Comparison of ENCODE assay signal across 11 cellular contexts in the genomic region with DNA sequence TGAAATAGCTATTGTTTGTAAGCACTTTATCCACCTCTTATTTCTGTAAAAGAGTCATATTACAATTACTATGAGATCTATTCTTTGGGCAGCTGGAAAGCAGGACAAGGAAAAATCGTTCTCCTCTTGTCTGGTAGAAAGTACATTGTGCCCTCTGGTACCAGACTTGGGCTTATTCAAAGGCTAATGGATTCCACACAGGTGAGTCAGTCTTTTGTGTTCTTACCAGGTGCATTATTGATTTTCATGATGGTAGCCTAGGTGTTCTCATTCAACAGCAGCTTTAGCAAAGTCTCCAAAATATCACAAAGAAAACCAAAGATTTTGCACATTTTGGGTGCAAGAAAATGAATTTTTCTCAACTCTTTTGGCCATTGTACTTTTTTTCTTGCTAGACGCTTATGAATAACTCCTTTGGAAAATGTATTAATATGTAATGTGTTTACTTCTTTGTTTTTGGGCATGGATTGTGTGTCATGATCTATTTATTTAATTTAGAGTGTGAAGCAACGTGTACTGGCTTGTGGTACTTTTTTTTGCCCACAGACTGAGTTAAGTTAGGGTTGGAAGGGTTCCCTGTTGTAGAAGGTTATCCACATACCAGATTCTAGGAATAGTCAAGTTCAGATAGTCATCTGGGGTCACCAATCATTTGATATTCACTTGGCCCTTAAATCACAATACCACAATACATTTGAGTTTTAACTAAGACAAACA.
DNase-seq lines count a peak whose midpoint lies in the region; ATAC-seq, FAIRE-seq and TF ChIP-seq lines count a peak whose summit lies in the region.
"Had no signal": no experiment of that assay in that cellular context is flagged by ENCODE, and none has a peak within 500 bp of the region (broad histone marks: within the 10 kb centered on the region; RNA-seq: fewer than 3 reads in every experiment).

No MANE protein-coding gene starts in this region.

- no peaks in the 10 kb centered on the region for H3K9me3 ChIP-seq in NT2/D1 (ENCODE audit: insufficient read depth, low read length)

- no peaks in the 10 kb centered on the region for H3K36me3 ChIP-seq in NT2/D1 (ENCODE audit: insufficient read depth, insufficient read length, low read length)

- peaks cover 3% of the 10 kb centered on the region for H3K4me1 ChIP-seq in NT2/D1 (ENCODE audit: insufficient read depth, insufficient read length)

- FAIRE-seq in islet of Langerhans (lab: Jason Lieb, UNC), result peak; percentile 76

- ATAC-seq in HG02759 (IDR thresholded peaks at IDR 0.05; ENCODE audit: unreplicated experiment), result no peak
- ATAC-seq: naive thymus-derived CD4-positive, alpha-beta T cell had no signal

- TF ChIP-seq CTCF in GM10266 (IDR thresholded peaks at IDR 0.05; ENCODE audit: control insufficient read depth, insufficient read depth, low read depth, missing control alignments), result no peak

- no peak overlapping the region for H3K4me3 ChIP-seq in NT2/D1 (ENCODE audit: insufficient read length, low read depth)

- no peak overlapping the region for H3K9ac ChIP-seq in NT2/D1 (ENCODE audit: insufficient read length, low read depth)

- DNase-seq in DMS79 treated with DMSO at 0.1 percent for 48 hours (lab: John Stamatoyannopoulos, UW), result peak; percentile 60
- DNase-seq in NCI-H1105 treated with DMSO at 0.1 percent for 48 hours (lab: John Stamatoyannopoulos, UW), result peak; percentile 97
- peak; percentile 6 for DNase-seq in NT2/D1 (ENCODE audit: low read depth, low spot score)
- DNase-seq in glomerular visceral epithelial cell (ENCODE audit: extremely low spot score), result no peak
- DNase-seq in GM10266 (ENCODE audit: extremely low spot score), result no peak
- no peak for DNase-seq in NOMO-1 (lab: John Stamatoyannopoulos, UW; ENCODE audit: unreplicated experiment in 2 of 2)
- DNase-seq: activated naive CD4-positive, alpha-beta T cell treated with Interleukin-2 at 50 U/mL for 16 hours; naive thymus-derived CD4-positive, alpha-beta T cell; NK-92 treated with Interleukin-12 subunit alpha and Interleukin-12 subunit beta, amount 100 ng/mL, for 24 hours had no signal

- no peaks in the 10 kb centered on the region for H3K27me3 ChIP-seq in NT2/D1 (ENCODE audit: insufficient read depth, insufficient read length)

Comparison
In these comparisons a context has a peak if more than half of its experiments do, and no peak if none do; other contexts are left out.
1. DNase-seq: peak in DMS79 treated with DMSO at 0.1 percent for 48 hours (single experiment), NCI-H1105 treated with DMSO at 0.1 percent for 48 hours (single experiment) and NT2/D1 (single experiment); none in glomerular visceral epithelial cell (single experiment), GM10266 (single experiment) and NOMO-1 (0 of 2).